14 cellular contexts compared by ENCODE assay signal in the genomic region with DNA sequence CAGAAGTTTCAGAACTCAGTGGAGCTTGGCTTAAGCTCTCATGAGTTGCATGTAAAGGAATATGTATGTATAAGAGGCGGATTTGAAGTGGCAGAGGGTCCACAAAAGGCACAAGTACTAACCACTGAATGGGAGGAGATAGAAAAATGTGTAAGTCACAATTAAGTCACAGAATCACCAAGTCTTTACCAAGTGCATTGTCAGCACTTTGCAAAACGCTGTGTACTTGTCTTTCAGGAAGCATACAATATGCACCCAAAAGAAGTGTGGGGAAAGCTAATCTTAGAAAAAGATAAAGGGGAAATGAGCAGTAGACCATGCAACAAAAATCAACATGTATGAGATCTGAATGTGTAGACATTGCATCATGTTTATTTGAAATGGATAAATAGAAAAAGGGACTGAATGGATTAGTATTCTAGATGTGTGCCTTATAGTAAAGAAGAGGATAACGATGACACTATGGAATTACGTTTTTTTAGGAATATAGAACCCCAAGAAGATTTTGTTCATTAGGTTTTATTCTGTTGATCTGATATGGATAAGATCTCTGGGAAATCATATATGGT. TPM values are rescaled to one million over a fixed set of nuclear protein-coding genes. Genes with fewer than 3 reads are reported as not detected.
DNase-seq lines count a peak whose midpoint lies in the region; ATAC-seq, FAIRE-seq and TF ChIP-seq lines count a peak whose summit lies in the region.
"Had no signal": no experiment of that assay in that cellular context is flagged by ENCODE, and none has a peak within 500 bp of the region (broad histone marks: within the 10 kb centered on the region; RNA-seq: fewer than 3 reads in every experiment).

No MANE protein-coding gene starts in this region.

- FAIRE-seq in endothelial cell of umbilical vein (lab: Jason Lieb, UNC), result no peak
- FAIRE-seq: A204.1 had no signal

- in situ Hi-C loops in gastrocnemius medialis (cut with MboI; ENCODE audit: low sequenced_read_pairs in 4 of 4), result loop anchor here in 3 of 4 donors (5.0 to 25.0 kb wide), 3 partner anchors 50 to 510 kb away; partner anchors contain the start of genes LPXN (in 2 of the 3), ZFP91 (in 2 of the 3) and FAM111A (in 1 of the 3)

- H3K9me1 ChIP-seq in endothelial cell of umbilical vein (replicated peaks; ENCODE audit: control insufficient read depth, extremely low read depth, insufficient read depth, low read length), result no peaks in the 10 kb centered on the region

- H3K4me3 ChIP-seq in PC-3 (ENCODE audit: low read length) (no peak overlapping the region), endothelial cell of umbilical vein (replicated peaks in 1 of 3; ENCODE audit: insufficient read depth in 1 of 3, low read depth in 1 of 3, low read length in 3 of 3) (no peak overlapping the region), gastrocnemius medialis (no peak overlapping the region)
- H3K4me3 ChIP-seq: coronary artery had no signal

- H3K36me3 ChIP-seq in PC-3 (ENCODE audit: low read depth, low read length) (peaks cover 32% of the 10 kb centered on the region), endothelial cell of umbilical vein (ENCODE audit: control insufficient read depth in 2 of 2, extremely low read depth in 1 of 2, insufficient read depth in 2 of 2, low read length in 2 of 2) (peaks cover 6 to 11% of the 10 kb centered on the region in 2 experiments), gastrocnemius medialis (peaks cover 3 to 27% of the 10 kb centered on the region in 2 donors)

- no peaks in the 10 kb centered on the region for H3K9me3 ChIP-seq in PC-3 (ENCODE audit: low read length)
- H3K9me3 ChIP-seq in endothelial cell of umbilical vein (replicated peaks; ENCODE audit: control insufficient read depth, insufficient read depth, low read length), result no peaks in the 10 kb centered on the region
- no peaks in the 10 kb centered on the region for H3K9me3 ChIP-seq in gastrocnemius medialis

- H3K4me1 ChIP-seq in PC-3 (ENCODE audit: insufficient read depth, low read length) (peaks cover 35% of the 10 kb centered on the region), endothelial cell of umbilical vein (ENCODE audit: control insufficient read depth, extremely low read depth, insufficient read depth, low read length) (peaks cover 13% of the 10 kb centered on the region), gastrocnemius medialis (peaks cover 30 to 57% of the 10 kb centered on the region in 2 donors)

- intact Hi-C loops in PC-3 (cut with micrococcal nuclease), result no loop called here
- intact Hi-C loops in endothelial cell of umbilical vein (cut with micrococcal nuclease), result loop anchor here (1.0 kb wide), 1 partner anchor 49 kb away; no protein-coding TSS in a partner anchor
- intact Hi-C loops in gastrocnemius medialis (cut with DNase I; ENCODE audit: low total_unique reads), result loop anchor here (2.0 kb wide), 1 partner anchor 30 kb away; no protein-coding TSS in a partner anchor

- POLR2A ChIA-PET in PC-3 (lab: Charles Lee; ENCODE audit: unreplicated experiment) (interaction anchor here (0.7 kb wide), 1 partner anchor 19 kb away, joined by 4 read pairs; no protein-coding TSS in a partner anchor), endothelial cell of umbilical vein (lab: Charles Lee) (no interaction called here)

- peak; percentile 14 for DNase-seq in NOMO-1 treated with DMSO at 0.1 percent for 48 hours (lab: John Stamatoyannopoulos, UW; ENCODE audit: unreplicated experiment)
- no peak for DNase-seq in NOMO-1 (lab: John Stamatoyannopoulos, UW; ENCODE audit: unreplicated experiment in 2 of 2)
- DNase-seq in PC-3, result no peak
- DNase-seq in endothelial cell of umbilical vein (ENCODE audit: low read depth, low spot score), result no peak
- DNase-seq in gastrocnemius medialis, result no peak
- DNase-seq in dedifferentiated amniotic fluid mesenchymal stem cell (ENCODE audit: extremely low spot score), result no peak
- DNase-seq in NCI-H2227 treated with DMSO at 0.1 percent for 48 hours (lab: John Stamatoyannopoulos, UW), result no peak
- DNase-seq: activated CD4-positive, alpha-beta T cell treated with anti-CD3 and anti-CD28 coated beads for 48 hours; activated gamma-delta T cell treated with Interleukin-2 at 50 U/mL for 16 hours; NCI-H510A; posterior cingulate gyrus had no signal

- H3K27ac ChIP-seq in PC-3 (ENCODE audit: low read length) (peak overlapping the region; percentile 20), endothelial cell of umbilical vein (ENCODE audit: insufficient read depth, low read depth, low read length) (peak overlapping the region; percentile 40), gastrocnemius medialis (peak overlapping the region; percentile 54 to 78 (median 62))

- H3F3A ChIP-seq in PC-3 (ENCODE audit: low read length, unreplicated experiment), result no peaks in the 10 kb centered on the region

- H3K79me2 ChIP-seq in PC-3 (ENCODE audit: low read length) (no peaks in the 10 kb centered on the region), endothelial cell of umbilical vein (ENCODE audit: control insufficient read depth, insufficient read depth, low read length) (no peaks in the 10 kb centered on the region)

- dilution Hi-C loops in endothelial cell of umbilical vein (cut with MboI; ENCODE audit: extremely low pct_ligation_motif_present, low sequenced_read_pairs), result no loop called here

- H3K9ac ChIP-seq in PC-3 (ENCODE audit: low read length) (no peak overlapping the region), endothelial cell of umbilical vein (replicated peaks; ENCODE audit: extremely low read depth, insufficient read depth, low read length) (no peak overlapping the region)

- H3K9me2 ChIP-seq in PC-3 (replicated peaks; ENCODE audit: low read length), result no peaks in the 10 kb centered on the region

- TF ChIP-seq CTCF in PC-3 (conservative IDR thresholded peaks at IDR 0.05; ENCODE audit: low read depth, low read length) (no peak), endothelial cell of umbilical vein (IDR thresholded peaks at IDR 0.05; ENCODE audit: extremely low read depth in 1 of 2, insufficient read depth in 1 of 2, low read depth in 1 of 2, low read length in 2 of 2) (no peak), gastrocnemius medialis (IDR thresholded peaks at IDR 0.05 in 4 of 5, conservative IDR thresholded peaks at IDR 0.05 in 1 of 5) (no peak)

- BruUV-seq in PC-3 (replicated peaks; lab: Mats Ljungman, UMichigan), result no TSS peak
- no TSS peak for BruUV-seq in endothelial cell of umbilical vein (replicated peaks; lab: Mats Ljungman, UMichigan)

- H3K27me3 ChIP-seq in PC-3 (ENCODE audit: low read length) (no peaks in the 10 kb centered on the region), endothelial cell of umbilical vein (ENCODE audit: control insufficient read depth in 2 of 2, insufficient read depth in 2 of 2, low read length in 2 of 2) (no peaks in the 10 kb centered on the region), gastrocnemius medialis (no peaks in the 10 kb centered on the region)

- H2AFZ ChIP-seq in PC-3 (ENCODE audit: low read length), result no peak overlapping the region
- no peak overlapping the region for H2AFZ ChIP-seq in endothelial cell of umbilical vein (ENCODE audit: low read depth, low read length)

- peaks cover 5% of the 10 kb centered on the region; the same call in 1 of the 2 replicates for H4K20me1 ChIP-seq in PC-3 (ENCODE audit: low read length)
- no peaks in the 10 kb centered on the region for H4K20me1 ChIP-seq in endothelial cell of umbilical vein (replicated peaks; ENCODE audit: control insufficient read depth, extremely low read depth, insufficient read depth, low read length)

- CTCF ChIA-PET in PC-3 (lab: Charles Lee) (interaction anchor here (0.6 to 1.3 kb wide), 3 partner anchors 59 to 503 kb away, joined by 4 to 6 read pairs (median 4); no protein-coding TSS in a partner anchor), endothelial cell of umbilical vein (lab: Charles Lee) (interaction anchor here (0.8 to 4.3 kb wide), 8 partner anchors 9 to 531 kb away, joined by 3 to 90 read pairs (median 3); partner anchors contain the start of gene LPXN)

- ATAC-seq in PC-3, result no peak
- ATAC-seq in gastrocnemius medialis, result no peak
- ATAC-seq in HG03175 (IDR thresholded peaks at IDR 0.05; ENCODE audit: unreplicated experiment), result no peak

- TF ChIP-seq POLR2A in endothelial cell of umbilical vein (IDR thresholded peaks at IDR 0.05; ENCODE audit: low read depth, low read length), result no peak
- no peak for TF ChIP-seq POLR2A in gastrocnemius medialis (IDR thresholded peaks at IDR 0.05)

- H3K4me2 ChIP-seq in PC-3 (ENCODE audit: low read length) (peak overlapping the region; percentile 33), endothelial cell of umbilical vein (ENCODE audit: insufficient read depth, low read length) (peak overlapping the region; percentile 64)

RNA-seq across cellular contexts. Expression of gene CNTF, which starts 4.5 kb away (rescaled TPM):
- total RNA-seq in PC-3 (2014; rRNA removed) (1.6 and 2.8 TPM in 2 replicates), endothelial cell of umbilical vein (2.9 and 3.3 TPM in 2 replicates), gastrocnemius medialis (1 to 10 TPM; 3.2 to 8.5 (median 4.0) TPM)
- 0.53 and 0.84 TPM in 2 replicates for polyA plus RNA-seq in endothelial cell of umbilical vein
- 0.52 and 0.61 TPM in 2 replicates for polyA plus RNA-seq in endothelial cell of umbilical vein (2011; cell fraction: cytosol; rRNA removed)
- polyA plus RNA-seq in endothelial cell of umbilical vein (2011; cell fraction: nucleus; rRNA removed), result 6.8 and 7.6 TPM in 2 replicates
- 0.83 and 1.9 TPM in 2 replicates for polyA plus RNA-seq in endothelial cell of umbilical vein (2012)
- 6.5 and 7.7 TPM in 2 replicates for polyA minus RNA-seq in endothelial cell of umbilical vein
- 1.5 TPM for polyA minus RNA-seq in endothelial cell of umbilical vein (2011; cell fraction: cytosol; rRNA and poly(A)+ RNA removed)
- 19.7 and 26.8 TPM in 2 replicates for polyA minus RNA-seq in endothelial cell of umbilical vein (2011; cell fraction: nucleus; rRNA and poly(A)+ RNA removed)

RNA-seq across cellular contexts. Expression of gene ZFP91, which starts 48.1 kb away (rescaled TPM):
- 56.2 and 71.9 TPM in 2 replicates for total RNA-seq in PC-3 (2014; rRNA removed)
- total RNA-seq in endothelial cell of umbilical vein, result 51.0 and 52.0 TPM in 2 replicates
- polyA plus RNA-seq in endothelial cell of umbilical vein, result 13.3 and 20.2 TPM in 2 replicates
- polyA plus RNA-seq in endothelial cell of umbilical vein (2011; cell fraction: cytosol; rRNA removed), result 17.8 and 18.3 TPM in 2 replicates
- polyA plus RNA-seq in endothelial cell of umbilical vein (2011; cell fraction: nucleus; rRNA removed), result 21.5 and 33.6 TPM in 2 replicates
- polyA plus RNA-seq in endothelial cell of umbilical vein (2012), result 28.3 and 40.7 TPM in 2 replicates
- polyA minus RNA-seq in endothelial cell of umbilical vein, result 35.3 and 36.9 TPM in 2 replicates
- polyA minus RNA-seq in endothelial cell of umbilical vein (2011; cell fraction: cytosol; rRNA and poly(A)+ RNA removed), result 29.9 TPM
- polyA minus RNA-seq in endothelial cell of umbilical vein (2011; cell fraction: nucleus; rRNA and poly(A)+ RNA removed), result 26.0 and 35.7 TPM in 2 replicates
- total RNA-seq in gastrocnemius medialis, result 10 to 100 TPM; 59.0 to 94.7 (median 90.6) TPM

RNA-seq across cellular contexts. Expression of gene LPXN, which starts 51.3 kb away (rescaled TPM):
- total RNA-seq in PC-3 (2014; rRNA removed) (12.1 and 20.2 TPM in 2 replicates), endothelial cell of umbilical vein (3.9 and 6.2 TPM in 2 replicates), gastrocnemius medialis (1 to 10 TPM; 1.0 to 2.2 (median 1.9) TPM)
- 5.1 and 6.2 TPM in 2 replicates for polyA plus RNA-seq in endothelial cell of umbilical vein
- 5.1 and 5.7 TPM in 2 replicates for polyA plus RNA-seq in endothelial cell of umbilical vein (2011; cell fraction: cytosol; rRNA removed)
- 13.2 and 13.7 TPM in 2 replicates for polyA plus RNA-seq in endothelial cell of umbilical vein (2011; cell fraction: nucleus; rRNA removed)
- polyA plus RNA-seq in endothelial cell of umbilical vein (2012), result 10.0 and 23.0 TPM in 2 replicates
- polyA minus RNA-seq in endothelial cell of umbilical vein, result 7.2 and 14.9 TPM in 2 replicates
- polyA minus RNA-seq in endothelial cell of umbilical vein (2011; cell fraction: cytosol; rRNA and poly(A)+ RNA removed), result not detected
- polyA minus RNA-seq in endothelial cell of umbilical vein (2011; cell fraction: nucleus; rRNA and poly(A)+ RNA removed), result 10.9 and 17.5 TPM in 2 replicates
